ENCODE assay signal across 27 cellular contexts in the genomic region with DNA sequence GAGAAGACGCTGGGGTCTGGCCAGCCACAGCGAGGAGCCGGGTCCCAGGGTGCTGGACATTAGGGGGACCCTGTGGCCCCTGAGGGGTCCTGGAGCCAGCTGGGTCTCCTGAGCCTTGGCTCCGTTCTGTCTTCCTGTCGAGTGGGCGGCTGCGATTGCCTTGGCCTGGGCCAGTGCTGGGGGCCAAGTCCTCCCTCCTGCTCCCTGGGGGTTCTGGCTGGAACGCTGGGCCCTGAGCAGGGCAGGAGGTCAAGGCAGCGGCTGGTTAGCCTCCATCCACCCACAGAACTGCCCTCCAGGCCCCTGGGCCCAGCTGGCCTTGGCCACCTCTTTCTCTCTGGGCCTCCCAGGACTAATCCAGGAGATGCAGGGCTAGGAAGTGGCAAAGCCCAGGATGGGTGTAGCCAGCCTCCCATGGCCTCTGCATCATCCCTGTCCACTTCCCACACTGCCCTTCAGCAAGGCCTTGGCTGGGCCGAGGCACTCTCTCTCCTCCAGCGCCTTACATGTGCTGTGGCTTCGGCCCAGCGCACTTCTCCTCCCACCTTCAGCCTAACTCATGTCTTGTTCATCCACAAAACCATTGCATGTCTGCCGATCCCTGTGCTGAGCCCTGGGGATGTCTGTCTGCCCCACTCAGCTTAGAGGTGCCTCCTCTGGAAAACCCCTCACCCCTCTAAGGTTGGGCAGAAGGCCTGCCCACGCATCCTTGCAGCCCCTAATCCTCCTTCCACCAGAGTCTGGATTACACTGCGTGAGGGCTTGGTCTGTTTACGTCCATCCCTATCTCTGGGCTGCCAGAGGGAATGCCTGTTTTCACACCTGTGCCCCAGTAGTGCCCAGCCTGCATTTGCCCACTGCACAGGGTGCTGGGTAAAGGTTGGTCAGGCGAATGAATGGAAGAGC. TPM values are rescaled to one million over a fixed set of nuclear protein-coding genes. Genes with fewer than 3 reads are reported as not detected.
DNase-seq lines count a peak whose midpoint lies in the region; ATAC-seq, FAIRE-seq and TF ChIP-seq lines count a peak whose summit lies in the region.
"Had no signal": no experiment of that assay in that cellular context is flagged by ENCODE, and none has a peak within 500 bp of the region (broad histone marks: within the 10 kb centered on the region; RNA-seq: fewer than 3 reads in every experiment).

No MANE protein-coding gene starts in this region.

- H3K9me3 ChIP-seq in SK-N-SH: no peaks in the 10 kb centered on the region
- H3K9me3 ChIP-seq in K562 (replicated peaks; ENCODE audit: control insufficient read depth, insufficient read depth, low read depth, low read length): no peaks in the 10 kb centered on the region
- H3K9me3 ChIP-seq in suprapubic skin: no peaks in the 10 kb centered on the region
- H3K9me3 ChIP-seq: gastrocnemius medialis, left lung had no signal

- H3K36me3 Mint-ChIP-seq in natural killer cell: no peaks in the 10 kb centered on the region
- H3K36me3 Mint-ChIP-seq: activated CD4-positive, alpha-beta memory T cell treated with anti-CD3 and anti-CD28 coated beads for 36 hours; activated naive CD8-positive, alpha-beta T cell had no signal

- H3K9me2 ChIP-seq in SK-N-SH: no peaks in the 10 kb centered on the region

- H3K27me3 ChIP-seq in SK-N-SH (ENCODE audit: insufficient read depth): peaks cover 17% of the 10 kb centered on the region
- peaks cover 85 to 100% of the 10 kb centered on the region in 2 experiments for H3K27me3 ChIP-seq in K562 (ENCODE audit: control insufficient read depth in 2 of 2, insufficient read depth in 2 of 2, low read length in 2 of 2)
- H3K27me3 ChIP-seq in suprapubic skin: peaks cover 62% of the 10 kb centered on the region

- H3F3A ChIP-seq in SK-N-SH (replicated peaks; ENCODE audit: insufficient read depth): no peaks in the 10 kb centered on the region

- CTCF ChIA-PET in SK-N-SH (lab: Yijun Ruan, JAX): interaction anchor here (5.0 kb wide), 1 partner anchor 32 kb away, joined by 31 read pairs; no protein-coding TSS in a partner anchor
- CTCF ChIA-PET in K562 (lab: Yijun Ruan, JAX; ENCODE audit: low intra/inter-chr PET ratio): no interaction called here

- TF ChIP-seq RAD21 in SK-N-SH (IDR thresholded peaks at IDR 0.05; ENCODE audit: low read length) (no peak), K562 (CRISPR knock-in tag; conservative IDR thresholded peaks at IDR 0.05 in 1 of 2, IDR thresholded peaks at IDR 0.05 in 1 of 2) (no peak)

- H3K79me2 ChIP-seq in SK-N-SH (ENCODE audit: insufficient read depth): no peaks in the 10 kb centered on the region
- no peaks in the 10 kb centered on the region for H3K79me2 ChIP-seq in K562 (ENCODE audit: control insufficient read depth, insufficient read depth, low read length)

- H3K4me2 ChIP-seq in SK-N-SH (no peak overlapping the region), K562 (ENCODE audit: insufficient read depth, low read length) (no peak overlapping the region)
- H3K4me2 ChIP-seq: GM23338 had no signal

- TF ChIP-seq POLR2A in K562 (conservative IDR thresholded peaks at IDR 0.05) (no peak), suprapubic skin (IDR thresholded peaks at IDR 0.05) (no peak)

- no peaks in the 10 kb centered on the region for H3K4me1 Mint-ChIP-seq in natural killer cell

- no peak overlapping the region for H2AFZ ChIP-seq in SK-N-SH (ENCODE audit: low read depth)
- no peak overlapping the region for H2AFZ ChIP-seq in K562 (ENCODE audit: low read depth, low read length)
- H2AFZ ChIP-seq: GM23338 had no signal

- TF ChIP-seq EP300 in SK-N-SH (IDR thresholded peaks at IDR 0.05; ENCODE audit: borderline replicate concordance in 1 of 2, low read depth in 1 of 2, low read length in 1 of 2): no peak
- TF ChIP-seq EP300 in K562 (IDR thresholded peaks at IDR 0.05; ENCODE audit: low read length): no peak
- TF ChIP-seq EP300 in suprapubic skin (IDR thresholded peaks at IDR 0.05): no peak

- DNase-seq in SK-N-SH (no peak), K562 (ENCODE audit: extremely low read depth in 1 of 4, low spot score in 3 of 4) (peak in 3 of 4 experiments; percentile 59 to 64 (median 61)), left kidney (ENCODE audit: low read depth, low spot score) (peak; percentile 77), suprapubic skin (ENCODE audit: low spot score in 2 of 2) (no peak), activated gamma-delta T cell treated with Interleukin-2 at 50 U/mL for 16 hours (no peak), natural killer cell (no peak)
- DNase-seq: activated B cell treated with CpG ODN at 0.5 μM for 24 hours; activated CD4-positive, alpha-beta memory T cell treated with anti-CD3 and anti-CD28 coated beads for 36 hours; activated T-cell treated with anti-CD3 and anti-CD28 coated beads, Interleukin-2, amount 50 U/mL, for 4 hours; Calu3; EL; gastrocnemius medialis; NCI-H2107; NCI-H510A; stimulated activated CD4-positive, alpha-beta T cell treated with anti-CD3 and anti-CD28 coated beads, Interleukin-2, amount 100 ng/mL, for 24 hours; trophoblast cell had no signal

- peaks cover 8 to 27% of the 10 kb centered on the region in 2 donors for H3K27me3 Mint-ChIP-seq in natural killer cell (ENCODE audit: low read depth in 2 of 2)

- intact Hi-C loops in K562 (cut with micrococcal nuclease) (no loop called here), natural killer cell (cut with micrococcal nuclease) (no loop called here)

- in situ Hi-C loops in K562 (cut with MboI): no loop called here

- H4K20me1 ChIP-seq in SK-N-SH (ENCODE audit: insufficient read depth) (no peaks in the 10 kb centered on the region), K562 (replicated peaks; ENCODE audit: control insufficient read depth, insufficient read depth, low read length) (peaks cover 49% of the 10 kb centered on the region)

- POLR2A ChIA-PET in SK-N-SH (lab: Yijun Ruan, JAX): no interaction called here
- POLR2A ChIA-PET in K562 (lab: Yijun Ruan, JAX): interaction anchor here (0.7 to 6.7 kb wide), 8 partner anchors 10 to 84 kb away, joined by 3 to 122 read pairs (median 6); no protein-coding TSS in a partner anchor

- no TSS peak for BruUV-seq in K562 (replicated peaks; lab: Mats Ljungman, UMichigan)

- H3K4me3 Mint-ChIP-seq in natural killer cell: no peak overlapping the region
- H3K4me3 Mint-ChIP-seq: activated B cell treated with CpG ODN at 0.5 μM for 24 hours; activated CD4-positive, alpha-beta memory T cell treated with anti-CD3 and anti-CD28 coated beads for 36 hours; activated naive CD8-positive, alpha-beta T cell; activated T-cell treated with anti-CD3 and anti-CD28 coated beads, Interleukin-2, amount 50 U/mL, for 4 hours; GM23338; stimulated activated naive CD8-positive, alpha-beta T cell treated with anti-CD3 and anti-CD28 coated beads, Interleukin-15, Interleukin-2, amounts not matched to agents 100 ng/mL and 50 ng/mL, for 24 hours; T-helper 2 cell treated with Interferon-gamma antibody and Interleukin-4, amounts not matched to agents 5 μg/mL and 100 μg/mL, for 36 hours had no signal

- WGBS in SK-N-SH (ENCODE audit: low lambda C conversion rate): 72% methylated on average over 11 of the region's 18 CpGs
- WGBS in K562 (ENCODE audit: insufficient coverage, low coverage, missing lambda C conversion rate): 4% methylated on average over 18 of the region's 18 CpGs
- WGBS in suprapubic skin: 78% methylated on average over 13 of the region's 18 CpGs

- H3K4me1 ChIP-seq in SK-N-SH (ENCODE audit: control insufficient read depth in 1 of 2, insufficient read depth in 2 of 2, low read depth in 1 of 2, low read length in 1 of 2) (no peaks in the 10 kb centered on the region; a peak in 1 of 4 replicates), K562 (replicated peaks in 1 of 2; ENCODE audit: control insufficient read depth in 2 of 2, insufficient read depth in 2 of 2, low read length in 2 of 2) (peaks cover 7 to 25% of the 10 kb centered on the region in 2 experiments; a peak in 3 of 5 replicates), suprapubic skin (peaks cover 11% of the 10 kb centered on the region)
- H3K4me1 ChIP-seq: gastrocnemius medialis had no signal

- H3K9me1 ChIP-seq in K562 (ENCODE audit: control insufficient read depth, insufficient read depth, low read length): peaks cover 15% of the 10 kb centered on the region

- H3K9ac ChIP-seq in SK-N-SH (no peak overlapping the region), K562 (ENCODE audit: insufficient read depth in 1 of 2, low read depth in 2 of 2, low read length in 2 of 2) (peak overlapping the region in 1 of 2 experiments; percentile 29; a peak in 2 of 4 replicates)

- no peak overlapping the region for H3K27ac Mint-ChIP-seq in natural killer cell
- H3K27ac Mint-ChIP-seq: activated B cell treated with CpG ODN at 0.5 μM for 24 hours; activated CD4-positive, alpha-beta memory T cell treated with anti-CD3 and anti-CD28 coated beads for 36 hours; activated naive CD8-positive, alpha-beta T cell; GM23338; stimulated activated naive CD8-positive, alpha-beta T cell treated with anti-CD3 and anti-CD28 coated beads, Interleukin-15, Interleukin-2, amounts not matched to agents 100 ng/mL and 50 ng/mL, for 24 hours; T-helper 2 cell treated with Interferon-gamma antibody and Interleukin-4, amounts not matched to agents 5 μg/mL and 100 μg/mL, for 36 hours had no signal

- ATAC-seq in SK-N-SH treated with all-trans-retinoic acid at 6 μM for 48 hours (peak; percentile 14; the same call in 1 of the 3 replicates), K562 (peak; percentile 15), natural killer cell (no peak), HG03280 (IDR thresholded peaks at IDR 0.05; ENCODE audit: unreplicated experiment) (no peak)
- ATAC-seq: activated T-cell treated with anti-CD3 and anti-CD28 coated beads, Interleukin-2, amount 50 U/mL, for 4 hours; gastrocnemius medialis; GM23338; left lung had no signal

- H3K36me3 ChIP-seq in SK-N-SH (replicated peaks in 1 of 2; ENCODE audit: control insufficient read depth in 1 of 2, insufficient read depth in 2 of 2, low read length in 1 of 2): no peaks in the 10 kb centered on the region
- no peaks in the 10 kb centered on the region for H3K36me3 ChIP-seq in K562 (ENCODE audit: control insufficient read depth, insufficient read depth, low read length)
- no peaks in the 10 kb centered on the region for H3K36me3 ChIP-seq in suprapubic skin
- H3K36me3 ChIP-seq: gastrocnemius medialis, left lung had no signal

- no peak overlapping the region for H3K4me3 ChIP-seq in SK-N-SH (ENCODE audit: low read depth in 2 of 2, low read length in 1 of 2)
- H3K4me3 ChIP-seq in K562: no peak overlapping the region
- H3K4me3 ChIP-seq in suprapubic skin: no peak overlapping the region
- H3K4me3 ChIP-seq: gastrocnemius medialis, GM23338, left lung had no signal

- no peak overlapping the region for H3K27ac ChIP-seq in SK-N-SH (ENCODE audit: low read depth in 2 of 2, low read length in 1 of 2)
- no peak overlapping the region for H3K27ac ChIP-seq in K562 (ENCODE audit: extremely low read depth, low read depth, low read length)
- H3K27ac ChIP-seq in suprapubic skin: peak overlapping the region; percentile 38
- H3K27ac ChIP-seq: 22Rv1, epithelial cell of prostate, gastrocnemius medialis, left lung had no signal

- no peaks in the 10 kb centered on the region for H3K9me3 Mint-ChIP-seq in natural killer cell
- H3K9me3 Mint-ChIP-seq: activated B cell treated with CpG ODN at 0.5 μM for 24 hours; activated CD4-positive, alpha-beta memory T cell treated with anti-CD3 and anti-CD28 coated beads for 36 hours; activated T-cell treated with anti-CD3 and anti-CD28 coated beads, Interleukin-2, amount 50 U/mL, for 4 hours; GM23338; stimulated activated naive CD8-positive, alpha-beta T cell treated with anti-CD3 and anti-CD28 coated beads, Interleukin-15, Interleukin-2, amounts not matched to agents 100 ng/mL and 50 ng/mL, for 24 hours; T-helper 2 cell treated with Interferon-gamma antibody and Interleukin-4, amounts not matched to agents 5 μg/mL and 100 μg/mL, for 36 hours had no signal

- no peak for FAIRE-seq in K562 (lab: Jason Lieb, UNC)
- FAIRE-seq: GM18507, HTR-8/SVneo had no signal

- TF ChIP-seq CTCF in SK-N-SH (IDR thresholded peaks at IDR 0.05) (no peak), K562 (IDR thresholded peaks at IDR 0.05 in 2 of 3, conservative IDR thresholded peaks at IDR 0.05 in 1 of 3; ENCODE audit: insufficient read depth in 2 of 3, low read depth in 1 of 3, low read length in 3 of 3) (no peak), suprapubic skin (IDR thresholded peaks at IDR 0.05) (no peak), natural killer cell (IDR thresholded peaks at IDR 0.05) (no peak)

RNA-seq across cellular contexts. Expression of a gene that starts 5.0 kb away (rescaled TPM):
- polyA plus RNA-seq in SK-N-SH (2012; rRNA removed): 0.06 and 0.07 TPM in 2 replicates
- 0.01 and 0.08 TPM in 2 replicates for polyA plus RNA-seq in SK-N-SH (2012; cell fraction: cytosol; rRNA removed)
- 0.07 and 0.23 TPM in 2 replicates for polyA plus RNA-seq in SK-N-SH (2012; cell fraction: nucleus; rRNA removed)
- 0.69 TPM in 1 of 2 replicates, not detected in the other for total RNA-seq in K562 (2011; cell fraction: chromatin; rRNA removed; ENCODE audit: low replicate concordance)
- 0.26 and 0.33 TPM in 2 replicates for total RNA-seq in K562 (2011; cell fraction: nucleolus; rRNA removed)
- 0.22 TPM in 1 of 2 replicates, not detected in the other for total RNA-seq in K562 (2011; cell fraction: nucleoplasm; rRNA removed)
- total RNA-seq in K562 (2014; rRNA removed): not detected in 2 replicates
- total RNA-seq in K562 (2014; rRNA removed; fragmentation: Illumina TruSeq; extraction: Trizol): not detected in 2 replicates
- not detected in 2 replicates for total RNA-seq in K562 (2015; rRNA removed; fragmentation: Illumina TruSeq; extraction: Trizol)
- 0.09 TPM in 1 of 2 replicates, not detected in the other for total RNA-seq in K562 (2021)
- 0.05 and 0.10 TPM in 2 replicates for polyA plus RNA-seq in K562 (2011; rRNA removed)
- polyA plus RNA-seq in K562 (2011; cell fraction: cytosol; rRNA removed): 0.03 and 0.66 TPM in 2 replicates
- 0.04 and 0.20 TPM in 2 replicates for polyA plus RNA-seq in K562 (2011; cell fraction: nucleus; rRNA removed)
- 0.03 and 0.07 TPM in 2 replicates for polyA plus RNA-seq in K562 (2012)
- not detected in 2 replicates for polyA plus RNA-seq in K562 (2014; fragmentation: Illumina TruSeq; extraction: Trizol)
- polyA plus RNA-seq in K562 (2014; fragmentation: Nextera tagmentation; extraction: Ambion mirVana): not detected
- polyA plus RNA-seq in K562 (2014; rRNA removed): not detected in 2 replicates
- polyA minus RNA-seq in K562 (2011; rRNA and poly(A)+ RNA removed): not detected in 2 replicates
- polyA minus RNA-seq in K562 (2011; cell fraction: cytosol; rRNA and poly(A)+ RNA removed): not detected in 2 replicates
- 0.27 TPM in 1 of 2 replicates, not detected in the other for polyA minus RNA-seq in K562 (2011; cell fraction: nucleus; rRNA and poly(A)+ RNA removed)
- total RNA-seq in suprapubic skin: 10 to 100 TPM in 1 of 4 donors, 1 to 10 TPM in 3; 4.0 to 16.9 (median 5.2) TPM
- not detected for total RNA-seq in natural killer cell
- total RNA-seq: activated B cell treated with CpG ODN at 0.5 μM for 24 hours, Calu3 had no signal

Comparison
In these comparisons a context has a peak if more than half of its experiments do, and no peak if none do; other contexts are left out.
1. ATAC-seq: peak in SK-N-SH treated with all-trans-retinoic acid at 6 μM for 48 hours (single experiment) and K562 (single experiment); none in natural killer cell (0 of 3) and HG03280 (single experiment).
2. DNase-seq: peak in K562 (3 of 4) and left kidney (single experiment); none in SK-N-SH (single experiment), suprapubic skin (0 of 2), activated gamma-delta T cell treated with Interleukin-2 at 50 U/mL for 16 hours (single experiment) and natural killer cell (single experiment).